34 cellular contexts compared by ENCODE assay signal in genomic region chr4:107682306-107682705, GRCh38.
"Had no signal": no experiment of that assay in that cellular context is flagged by ENCODE, and none has a peak within 500 bp of the region (broad histone marks: within the 10 kb centered on the region; RNA-seq: fewer than 3 reads in every experiment).

No MANE protein-coding gene starts in this region.

- H3K27ac ChIP-seq: ascending aorta, brain microvascular endothelial cell, esophagus muscularis mucosa, gastroesophageal sphincter had no signal

- H3K4me1 Mint-ChIP-seq: activated CD4-positive, alpha-beta T cell treated with anti-CD3 and anti-CD28 coated beads for 36 hours; activated CD4-positive, alpha-beta T cell treated with anti-CD3 and anti-CD28 coated beads, Interleukin-2, amount 10 ng/mL, durations not matched to agents 24 days and 14 days; activated naive CD4-positive, alpha-beta T cell treated with anti-CD3 and anti-CD28 coated beads, Interleukin-2, amount 10 ng/mL, durations not matched to agents 7 days and 5 days; activated naive CD8-positive, alpha-beta T cell treated with anti-CD3 and anti-CD28 coated beads, Interleukin-2, amount 10 ng/mL, durations not matched to agents 7 days and 5 days had no signal

- ATAC-seq: activated CD4-positive, alpha-beta T cell treated with anti-CD3 and anti-CD28 coated beads for 36 hours; activated CD8-positive, alpha-beta memory T cell treated with anti-CD3 and anti-CD28 coated beads, Interleukin-2, amount 10 ng/mL, durations not matched to agents 7 days and 5 days; activated CD8-positive, alpha-beta T cell treated with anti-CD3 and anti-CD28 coated beads, Interleukin-2, amount 10 ng/mL, durations not matched to agents 7 days and 5 days; activated naive CD4-positive, alpha-beta T cell treated with anti-CD3 and anti-CD28 coated beads, Interleukin-2, amount 50 U/mL, for 72 hours; effector memory CD8-positive, alpha-beta T cell; gastroesophageal sphincter; T-helper 17 cell had no signal

- H3K9me3 ChIP-seq: ascending aorta, gastroesophageal sphincter had no signal

- H3K27me3 Mint-ChIP-seq: activated CD4-positive, alpha-beta memory T cell treated with anti-CD3 and anti-CD28 coated beads for 36 hours; activated CD4-positive, alpha-beta T cell treated with anti-CD3 and anti-CD28 coated beads for 36 hours; activated CD4-positive, alpha-beta T cell treated with anti-CD3 and anti-CD28 coated beads, Interleukin-2, amount 10 ng/mL, durations not matched to agents 24 days and 14 days; activated CD8-positive, alpha-beta memory T cell treated with anti-CD3 and anti-CD28 coated beads, Interleukin-2, amount 10 ng/mL, durations not matched to agents 7 days and 5 days; activated naive CD4-positive, alpha-beta T cell treated with anti-CD3 and anti-CD28 coated beads, Interleukin-2, amount 10 ng/mL, durations not matched to agents 7 days and 5 days; activated naive CD8-positive, alpha-beta T cell treated with anti-CD3 and anti-CD28 coated beads, Interleukin-2, amount 10 ng/mL, durations not matched to agents 7 days and 5 days; effector memory CD8-positive, alpha-beta T cell; T-helper 17 cell had no signal

- FAIRE-seq: bronchial epithelial cell, colon had no signal

- H3K9me3 Mint-ChIP-seq: activated CD4-positive, alpha-beta T cell treated with anti-CD3 and anti-CD28 coated beads, Interleukin-2, amount 10 ng/mL, durations not matched to agents 24 days and 14 days; effector memory CD8-positive, alpha-beta T cell had no signal

- H3K27me3 ChIP-seq: ascending aorta, brain microvascular endothelial cell, esophagus muscularis mucosa, gastroesophageal sphincter had no signal

- DNase-seq: activated CD4-positive, alpha-beta memory T cell treated with anti-CD3 and anti-CD28 coated beads for 36 hours; activated CD4-positive, alpha-beta T cell treated with anti-CD3 and anti-CD28 coated beads for 36 hours; activated CD4-positive, alpha-beta T cell treated with anti-CD3 and anti-CD28 coated beads, Interleukin-2, amount 10 ng/mL, durations not matched to agents 24 days and 14 days; activated CD4-positive, CD25-positive, alpha-beta regulatory T cell; activated CD4-positive, CD25-positive, alpha-beta regulatory T cell treated with anti-CD3 and anti-CD28 coated beads, Interleukin-2, amount 50 U/mL, for 72 hours; activated CD8-positive, alpha-beta memory T cell treated with anti-CD3 and anti-CD28 coated beads, Interleukin-2, amount 10 ng/mL, durations not matched to agents 7 days and 5 days; activated CD8-positive, alpha-beta memory T cell treated with anti-CD3 and anti-CD28 coated beads, Interleukin-2, amount 50 U/mL, for 4 hours; activated CD8-positive, alpha-beta T cell treated with anti-CD3 and anti-CD28 coated beads, Interleukin-2, amount 10 ng/mL, durations not matched to agents 7 days and 5 days; activated gamma-delta T cell; activated naive CD4-positive, alpha-beta T cell; activated naive CD4-positive, alpha-beta T cell treated with anti-CD3 and anti-CD28 coated beads, Interleukin-2, amount 10 ng/mL, durations not matched to agents 7 days and 5 days; activated naive CD8-positive, alpha-beta T cell treated with anti-CD3 and anti-CD28 coated beads, Interleukin-2, amount 10 ng/mL, durations not matched to agents 7 days and 5 days; activated T-cell treated with anti-CD3 and anti-CD28 coated beads, Interleukin-2, amount 50 U/mL, for 1 hour; activated T-cell treated with anti-CD3 and anti-CD28 coated beads, Interleukin-2, amount 50 U/mL, for 48 hours; brain microvascular endothelial cell; cortex of kidney; dermis blood vessel endothelial cell; effector CD4-positive, alpha-beta T cell; effector memory CD8-positive, alpha-beta T cell; erythroblast; foreskin melanocyte; head of caudate nucleus; hippocampal formation; T-helper 17 cell; T1000 had no signal

- H3K4me1 ChIP-seq: ascending aorta, esophagus muscularis mucosa, gastroesophageal sphincter had no signal

- H3K27ac Mint-ChIP-seq: activated CD4-positive, alpha-beta memory T cell treated with anti-CD3 and anti-CD28 coated beads for 36 hours; activated CD4-positive, alpha-beta T cell treated with anti-CD3 and anti-CD28 coated beads for 36 hours; activated CD4-positive, alpha-beta T cell treated with anti-CD3 and anti-CD28 coated beads, Interleukin-2, amount 10 ng/mL, durations not matched to agents 24 days and 14 days; activated CD8-positive, alpha-beta memory T cell treated with anti-CD3 and anti-CD28 coated beads, Interleukin-2, amount 10 ng/mL, durations not matched to agents 7 days and 5 days; activated CD8-positive, alpha-beta T cell treated with anti-CD3 and anti-CD28 coated beads, Interleukin-2, amount 10 ng/mL, durations not matched to agents 7 days and 5 days; activated naive CD4-positive, alpha-beta T cell treated with anti-CD3 and anti-CD28 coated beads, Interleukin-2, amount 10 ng/mL, durations not matched to agents 7 days and 5 days; activated naive CD4-positive, alpha-beta T cell treated with anti-CD3 and anti-CD28 coated beads, Interleukin-2, amount 50 U/mL, for 72 hours; activated naive CD8-positive, alpha-beta T cell treated with anti-CD3 and anti-CD28 coated beads, Interleukin-2, amount 10 ng/mL, durations not matched to agents 7 days and 5 days; activated T-helper 1 cell treated with anti-CD3 and anti-CD28 coated beads, Interleukin-12 subunit alpha, Interleukin-12 subunit beta, Interleukin-2, Interleukin-4 antibody, amounts not matched to agents 30 ng/mL and 10 ng/mL and 1 ng/mL, durations not matched to agents 14 hours and 24 hours and 36 hours; activated T-helper 2 cell treated with anti-CD3 and anti-CD28 coated beads, Interferon-gamma antibody, Interleukin-2, Interleukin-4, amounts not matched to agents 10 μg/mL and 5 μg/mL and 100 μg/mL, durations not matched to agents 14 hours and 24 hours and 36 hours; effector memory CD8-positive, alpha-beta T cell; T-helper 17 cell; T-helper 2 cell treated with Interferon-gamma antibody and Interleukin-4, amounts not matched to agents 5 μg/mL and 100 μg/mL, for 36 hours had no signal

- H3K4me3 Mint-ChIP-seq: activated CD4-positive, alpha-beta memory T cell treated with anti-CD3 and anti-CD28 coated beads for 36 hours; activated CD4-positive, alpha-beta T cell treated with anti-CD3 and anti-CD28 coated beads for 36 hours; activated CD4-positive, alpha-beta T cell treated with anti-CD3 and anti-CD28 coated beads, Interleukin-2, amount 10 ng/mL, durations not matched to agents 24 days and 14 days; activated CD8-positive, alpha-beta memory T cell treated with anti-CD3 and anti-CD28 coated beads, Interleukin-2, amount 10 ng/mL, durations not matched to agents 7 days and 5 days; activated CD8-positive, alpha-beta T cell treated with anti-CD3 and anti-CD28 coated beads, Interleukin-2, amount 10 ng/mL, durations not matched to agents 7 days and 5 days; activated naive CD4-positive, alpha-beta T cell treated with anti-CD3 and anti-CD28 coated beads, Interleukin-2, amount 10 ng/mL, durations not matched to agents 7 days and 5 days; activated naive CD8-positive, alpha-beta T cell treated with anti-CD3 and anti-CD28 coated beads, Interleukin-2, amount 10 ng/mL, durations not matched to agents 7 days and 5 days; activated T-helper 1 cell treated with anti-CD3 and anti-CD28 coated beads, Interleukin-12 subunit alpha, Interleukin-12 subunit beta, Interleukin-2, Interleukin-4 antibody, amounts not matched to agents 30 ng/mL and 10 ng/mL and 1 ng/mL, durations not matched to agents 14 hours and 24 hours and 36 hours; effector memory CD8-positive, alpha-beta T cell; T-helper 17 cell; T-helper 2 cell treated with Interferon-gamma antibody and Interleukin-4, amounts not matched to agents 5 μg/mL and 100 μg/mL, for 36 hours had no signal

- H3K4me3 ChIP-seq: ascending aorta, esophagus muscularis mucosa, gastroesophageal sphincter had no signal
